12 cellular contexts compared by ENCODE assay signal in genomic region chr21:17463441-17463840, GRCh38. TPM values are rescaled to one million over a fixed set of nuclear protein-coding genes. Genes with fewer than 3 reads are reported as not detected.
DNase-seq lines count a peak whose midpoint lies in the region; ATAC-seq, FAIRE-seq and TF ChIP-seq lines count a peak whose summit lies in the region.
"Had no signal": no experiment of that assay in that cellular context is flagged by ENCODE, and none has a peak within 500 bp of the region (broad histone marks: within the 10 kb centered on the region; RNA-seq: fewer than 3 reads in every experiment).

No MANE protein-coding gene starts in this region.

- H3K9me3 ChIP-seq in neuronal stem cell (replicated peaks in 1 of 2; ENCODE audit: control insufficient read depth in 2 of 2, insufficient read depth in 1 of 2, low read depth in 1 of 2, low read length in 2 of 2) (no peaks in the 10 kb centered on the region), tibial nerve (no peaks in the 10 kb centered on the region)
- H3K9me3 ChIP-seq: neutrophil had no signal

- peak; percentile 18 for TF ChIP-seq CTCF in D721Med (IDR thresholded peaks at IDR 0.05; ENCODE audit: insufficient read depth, missing control alignments)
- TF ChIP-seq CTCF in epithelial cell of proximal tubule (conservative IDR thresholded peaks at IDR 0.05; ENCODE audit: low read depth, low read length) = no peak
- TF ChIP-seq CTCF in tibial nerve (IDR thresholded peaks at IDR 0.05) = no peak

- no peak overlapping the region for H2BK5ac ChIP-seq in neuronal stem cell (ENCODE audit: low read length)

- no peak overlapping the region for H4K91ac ChIP-seq in neuronal stem cell (ENCODE audit: low read depth, low read length, poor library complexity)

- TF ChIP-seq EP300 in tibial nerve (IDR thresholded peaks at IDR 0.05) = no peak

- H3K4me3 ChIP-seq in epithelial cell of proximal tubule (ENCODE audit: low read depth, low read length) = no peak overlapping the region
- no peak overlapping the region for H3K4me3 ChIP-seq in neuronal stem cell (ENCODE audit: low read length in 2 of 2)
- no peak overlapping the region for H3K4me3 ChIP-seq in tibial nerve

- no peak overlapping the region for H2BK120ac ChIP-seq in neuronal stem cell (ENCODE audit: low read depth, low read length)

- H3K14ac ChIP-seq in neuronal stem cell (ENCODE audit: low read length) = no peak overlapping the region

- TF ChIP-seq POLR2A in tibial nerve (IDR thresholded peaks at IDR 0.05) = no peak

- H2AFZ ChIP-seq in neuronal stem cell (ENCODE audit: low read length) = peak overlapping the region; percentile 5

- H3K36me3 ChIP-seq in neuronal stem cell (replicated peaks in 1 of 2; ENCODE audit: control insufficient read depth in 2 of 2, insufficient read depth in 2 of 2, low read length in 2 of 2) (no peaks in the 10 kb centered on the region), tibial nerve (no peaks in the 10 kb centered on the region)
- H3K36me3 ChIP-seq: neutrophil had no signal

- H3K36me3 Mint-ChIP-seq in activated T-helper 2 cell treated with anti-CD3 and anti-CD28 coated beads, Interferon-gamma antibody, Interleukin-2, Interleukin-4, amounts not matched to agents 10 μg/mL and 5 μg/mL and 100 μg/mL, durations not matched to agents 14 hours and 24 hours and 36 hours (ENCODE audit: low read depth) = no peaks in the 10 kb centered on the region

- no peak for FAIRE-seq in D721Med (lab: Jason Lieb, UNC)

- H3K4me1 ChIP-seq in neuronal stem cell (ENCODE audit: control insufficient read depth in 2 of 2, insufficient read depth in 1 of 2, low read depth in 1 of 2, low read length in 2 of 2) (peaks cover 6 to 7% of the 10 kb centered on the region in 2 donors), tibial nerve (peaks cover 0 to 6% (median 0%) of the 10 kb centered on the region in 4 donors)

- ATAC-seq in HG03571 (IDR thresholded peaks at IDR 0.05; ENCODE audit: unreplicated experiment) (no peak), GM21737 (IDR thresholded peaks at IDR 0.05; ENCODE audit: unreplicated experiment) (no peak)

- no peak for DNase-seq in D721Med (ENCODE audit: insufficient read length, low spot score)
- DNase-seq in NCI-H82 (lab: John Stamatoyannopoulos, UW) = peak; percentile 85
- DNase-seq in epithelial cell of proximal tubule (ENCODE audit: low read depth) = peak; percentile 79
- DNase-seq in neuronal stem cell (ENCODE audit: low spot score) = no peak
- DNase-seq in activated T-helper 2 cell treated with anti-CD3 and anti-CD28 coated beads, Interferon-gamma antibody, Interleukin-2, Interleukin-4, amounts not matched to agents 10 μg/mL and 5 μg/mL and 100 μg/mL, durations not matched to agents 14 hours and 24 hours and 36 hours (ENCODE audit: low spot score) = no peak
- no peak for DNase-seq in tibial nerve (ENCODE audit: low spot score in 2 of 2)
- DNase-seq: DND-41, NCI-H1930 had no signal

- no peak overlapping the region for H3K27ac Mint-ChIP-seq in activated T-helper 2 cell treated with anti-CD3 and anti-CD28 coated beads, Interferon-gamma antibody, Interleukin-2, Interleukin-4, amounts not matched to agents 10 μg/mL and 5 μg/mL and 100 μg/mL, durations not matched to agents 14 hours and 24 hours and 36 hours
- H3K27ac Mint-ChIP-seq: T-helper 1 cell treated with Interleukin-12 subunit alpha and Interleukin-12 subunit beta and Interleukin-4 antibody, amounts not matched to agents 30 μg/mL and 1 μg/mL, for 36 hours had no signal

- no CpG with 5 or more reads among the region's 4 CpGs for WGBS in neuronal stem cell (ENCODE audit: extremely low coverage in 2 of 2, insufficient read length in 2 of 2, insufficient replicate concordance in 1 of 2), 2 donors
- WGBS in tibial nerve, 2 donors = 38% methylated on average over 4 of the region's 4 CpGs

- H3K18ac ChIP-seq in neuronal stem cell (ENCODE audit: low read length) = no peak overlapping the region

- H3K23ac ChIP-seq in neuronal stem cell (ENCODE audit: low read depth, low read length, poor library complexity) = no peak overlapping the region

- H3K27ac ChIP-seq in neuronal stem cell (replicated peaks; ENCODE audit: low read length) (peak overlapping the region; percentile 27), tibial nerve (no peak overlapping the region)
- H3K27ac ChIP-seq: neutrophil had no signal

- H3K4me1 Mint-ChIP-seq in activated T-helper 2 cell treated with anti-CD3 and anti-CD28 coated beads, Interferon-gamma antibody, Interleukin-2, Interleukin-4, amounts not matched to agents 10 μg/mL and 5 μg/mL and 100 μg/mL, durations not matched to agents 14 hours and 24 hours and 36 hours (ENCODE audit: low read depth) = no peaks in the 10 kb centered on the region

- intact Hi-C loops in activated T-helper 2 cell treated with anti-CD3 and anti-CD28 coated beads, Interferon-gamma antibody, Interleukin-2, Interleukin-4, amounts not matched to agents 10 μg/mL and 5 μg/mL and 100 μg/mL, durations not matched to agents 14 hours and 24 hours and 36 hours (cut with micrococcal nuclease) = no loop called here

- H3K27me3 Mint-ChIP-seq in activated T-helper 2 cell treated with anti-CD3 and anti-CD28 coated beads, Interferon-gamma antibody, Interleukin-2, Interleukin-4, amounts not matched to agents 10 μg/mL and 5 μg/mL and 100 μg/mL, durations not matched to agents 14 hours and 24 hours and 36 hours (ENCODE audit: low read depth) = no peaks in the 10 kb centered on the region

- H2AK5ac ChIP-seq in neuronal stem cell (ENCODE audit: low read depth, low read length) = no peak overlapping the region

- H2BK15ac ChIP-seq in neuronal stem cell (ENCODE audit: low read length) = no peak overlapping the region

- H3K27me3 ChIP-seq in neuronal stem cell (ENCODE audit: control insufficient read depth in 3 of 3, insufficient read depth in 3 of 3, low read depth in 1 of 3, low read length in 3 of 3) = no peaks in the 10 kb centered on the region
- H3K27me3 ChIP-seq in tibial nerve = no peaks in the 10 kb centered on the region
- H3K27me3 ChIP-seq: neutrophil had no signal

- H3K4ac ChIP-seq in neuronal stem cell (ENCODE audit: low read length) = no peak overlapping the region

- H3K4me2 ChIP-seq in neuronal stem cell (ENCODE audit: insufficient read depth, low read length, poor library complexity, severe bottlenecking) = no peak overlapping the region

- no peak overlapping the region for H3K9ac ChIP-seq in neuronal stem cell (ENCODE audit: low read depth, low read length, poor library complexity)

- H2BK12ac ChIP-seq in neuronal stem cell (ENCODE audit: low read length) = no peak overlapping the region

- no peak overlapping the region for H4K8ac ChIP-seq in neuronal stem cell (ENCODE audit: low read depth, low read length)

- no peaks in the 10 kb centered on the region for H3K9me3 Mint-ChIP-seq in activated T-helper 2 cell treated with anti-CD3 and anti-CD28 coated beads, Interferon-gamma antibody, Interleukin-2, Interleukin-4, amounts not matched to agents 10 μg/mL and 5 μg/mL and 100 μg/mL, durations not matched to agents 14 hours and 24 hours and 36 hours
- H3K9me3 Mint-ChIP-seq: T-helper 1 cell treated with Interleukin-12 subunit alpha and Interleukin-12 subunit beta and Interleukin-4 antibody, amounts not matched to agents 30 μg/mL and 1 μg/mL, for 36 hours had no signal

- H3K79me1 ChIP-seq in neuronal stem cell (ENCODE audit: low read depth, low read length) = no peaks in the 10 kb centered on the region

- H3K4me3 Mint-ChIP-seq in activated T-helper 2 cell treated with anti-CD3 and anti-CD28 coated beads, Interferon-gamma antibody, Interleukin-2, Interleukin-4, amounts not matched to agents 10 μg/mL and 5 μg/mL and 100 μg/mL, durations not matched to agents 14 hours and 24 hours and 36 hours (ENCODE audit: low read depth) = no peak overlapping the region
- H3K4me3 Mint-ChIP-seq: T-helper 1 cell treated with Interleukin-12 subunit alpha and Interleukin-12 subunit beta and Interleukin-4 antibody, amounts not matched to agents 30 μg/mL and 1 μg/mL, for 36 hours had no signal

RNA-seq across cellular contexts. Expression of gene CXADR, which starts 49.4 kb away (rescaled TPM):
- total RNA-seq in epithelial cell of proximal tubule (21.1 and 22.1 TPM in 2 replicates), tibial nerve (1 to 10 TPM in 2 of 4 donors, under 1 TPM in 2; 0.30 to 9.2 (median 1.5) TPM)
- polyA plus RNA-seq in neuronal stem cell (2013, experiment 1 of 2) = 63.7 TPM
- 69.2 TPM for polyA plus RNA-seq in neuronal stem cell (2013, experiment 2 of 2)
- 0.39 and 0.64 TPM in 2 replicates for total RNA-seq in activated T-helper 2 cell treated with anti-CD3 and anti-CD28 coated beads, Interferon-gamma antibody, Interleukin-2, Interleukin-4, amounts not matched to agents 10 μg/mL and 5 μg/mL and 100 μg/mL, durations not matched to agents 14 hours and 24 hours and 36 hours

Comparison
In these comparisons a context has a peak if more than half of its experiments do, and no peak if none do; other contexts are left out.
1. DNase-seq: peak in NCI-H82 (single experiment) and epithelial cell of proximal tubule (single experiment); none in D721Med (single experiment), neuronal stem cell (single experiment), activated T-helper 2 cell treated with anti-CD3 and anti-CD28 coated beads, Interferon-gamma antibody, Interleukin-2, Interleukin-4, amounts not matched to agents 10 μg/mL and 5 μg/mL and 100 μg/mL, durations not matched to agents 14 hours and 24 hours and 36 hours (single experiment) and tibial nerve (0 of 2).